Comparison of ENCODE assay signal across 8 cellular contexts in genomic region chr19:13953021-13953531, GRCh38. TPM values are rescaled to one million over a fixed set of nuclear protein-coding genes. Genes with fewer than 3 reads are reported as not detected.
DNase-seq lines count a peak whose midpoint lies in the region; ATAC-seq and TF ChIP-seq lines count a peak whose summit lies in the region.

No MANE protein-coding gene starts in this region.

- DNase-seq in AG09309 (ENCODE audit: low read depth) (peak; percentile 29), HPDE6-E6E7 (ENCODE audit: extremely low spot score) (peak; percentile 72), cardiac muscle cell (ENCODE audit: low read depth in 1 of 2, low spot score in 1 of 2) (peak in 1 of 2 donors; percentile 59), psoas muscle (no peak), NOMO-1 treated with dmso at 0.1 percent for 144 hours (lab: John Stamatoyannopoulos, UW; ENCODE audit: unreplicated experiment) (no peak), activated gamma-delta T cell treated with Interleukin-2 at 50 U/mL for 16 hours (no peak)

- H3K4me1 ChIP-seq in cardiac muscle cell (ENCODE audit: low read depth) = no peaks in the 10 kb centered on the region
- H3K4me1 ChIP-seq in psoas muscle = peaks cover 10% of the 10 kb centered on the region

- no peaks in the 10 kb centered on the region for H3K9me3 Mint-ChIP-seq in activated naive CD4-positive, alpha-beta T cell treated with anti-CD3 and anti-CD28 coated beads, Interleukin-2, amount 50 U/mL, for 24 hours

- peak overlapping the region; percentile 65 for H3K27ac Mint-ChIP-seq in activated naive CD4-positive, alpha-beta T cell treated with anti-CD3 and anti-CD28 coated beads, Interleukin-2, amount 50 U/mL, for 24 hours

- peaks cover 21% of the 10 kb centered on the region for H3K4me1 Mint-ChIP-seq in activated naive CD4-positive, alpha-beta T cell treated with anti-CD3 and anti-CD28 coated beads, Interleukin-2, amount 50 U/mL, for 24 hours

- 3 to 11% (median 4%) methylated on average over 10 of the region's 10 CpGs for WGBS in psoas muscle, 3 donors

- intact Hi-C loops in psoas muscle (cut with DNase I) = loop anchor here (5.0 kb wide), 1 partner anchor 46 kb away; the partner anchor contains the start of genes BRME1 (in 2 of the 2) and CC2D1A (in 2 of the 2)

- peak overlapping the region; percentile 90 for H3K4me3 ChIP-seq in AG09309 (ENCODE audit: control insufficient read depth, low read depth, low read length)
- H3K4me3 ChIP-seq in cardiac muscle cell = peak overlapping the region; percentile 84
- peak overlapping the region; percentile 80 for H3K4me3 ChIP-seq in psoas muscle

- H3K4me3 Mint-ChIP-seq in activated naive CD4-positive, alpha-beta T cell treated with anti-CD3 and anti-CD28 coated beads, Interleukin-2, amount 50 U/mL, for 24 hours = peak overlapping the region; percentile 87

- no peaks in the 10 kb centered on the region for H3K36me3 Mint-ChIP-seq in activated naive CD4-positive, alpha-beta T cell treated with anti-CD3 and anti-CD28 coated beads, Interleukin-2, amount 50 U/mL, for 24 hours

- no peaks in the 10 kb centered on the region for H3K27me3 Mint-ChIP-seq in activated naive CD4-positive, alpha-beta T cell treated with anti-CD3 and anti-CD28 coated beads, Interleukin-2, amount 50 U/mL, for 24 hours

- H3K27ac ChIP-seq in cardiac muscle cell (no peak overlapping the region), psoas muscle (peak overlapping the region; percentile 85)

- peak; percentile 41 for TF ChIP-seq CTCF in AG09309 (IDR thresholded peaks at IDR 0.05; ENCODE audit: control insufficient read depth, insufficient read depth, low read depth, low read length, missing control alignments)
- TF ChIP-seq CTCF in cardiac muscle cell (IDR thresholded peaks at IDR 0.05; ENCODE audit: low read depth, low read length) = peak; percentile 25
- TF ChIP-seq CTCF in psoas muscle (IDR thresholded peaks at IDR 0.05) = no peak

- H3K36me3 ChIP-seq in cardiac muscle cell = peaks cover 16% of the 10 kb centered on the region
- peaks cover 0 to 38% of the 10 kb centered on the region in 2 donors for H3K36me3 ChIP-seq in psoas muscle (ENCODE audit: insufficient read depth in 1 of 2, low read depth in 1 of 2)

- H3K27me3 ChIP-seq in cardiac muscle cell (no peaks in the 10 kb centered on the region), psoas muscle (ENCODE audit: insufficient read depth in 3 of 3, low read length in 2 of 3) (no peaks in the 10 kb centered on the region)

- peak in 1 of 4 donors; percentile 12 for ATAC-seq in psoas muscle
- ATAC-seq in GM21515 (IDR thresholded peaks at IDR 0.05; ENCODE audit: unreplicated experiment) = no peak

- H3K9me3 ChIP-seq in cardiac muscle cell (ENCODE audit: low read depth) = no peaks in the 10 kb centered on the region
- no peaks in the 10 kb centered on the region for H3K9me3 ChIP-seq in psoas muscle

RNA-seq across cellular contexts. Expression of gene DCAF15, which starts 0.8 kb away (rescaled TPM):
- total RNA-seq in cardiac muscle cell (44.6 and 48.1 TPM in 2 replicates), psoas muscle (10 to 100 TPM in 3 of 4 donors, 1 to 10 TPM in 1; 9.2 to 25.3 (median 16.0) TPM)
- polyA plus RNA-seq in cardiac muscle cell (33.3 and 34.0 TPM in 2 replicates), psoas muscle (10 to 100 TPM; 13.8 to 24.5 (median 16.6) TPM)

RNA-seq across cellular contexts. Expression of gene PODNL1, which starts 14.9 kb away (rescaled TPM):
- total RNA-seq in cardiac muscle cell (0.24 and 0.67 TPM in 2 replicates), psoas muscle (1 to 10 TPM in 1 of 4 donors, under 1 TPM in 3; 0.18 to 1.3 (median 0.39) TPM)
- polyA plus RNA-seq in cardiac muscle cell (not detected in 2 replicates), psoas muscle (1 to 10 TPM in 1 of 3 donors, under 1 TPM in 2; 0.07 to 1.3 (median 0.25) TPM)

RNA-seq across cellular contexts. Expression of gene CC2D1A, which starts 47.1 kb away (rescaled TPM):
- total RNA-seq in cardiac muscle cell (43.2 and 46.6 TPM in 2 replicates), psoas muscle (10 to 100 TPM; 21.1 to 26.1 (median 24.6) TPM)
- polyA plus RNA-seq in cardiac muscle cell (41.5 and 42.5 TPM in 2 replicates), psoas muscle (10 to 100 TPM; 20.1 to 31.7 (median 23.1) TPM)

RNA-seq across cellular contexts. Expression of gene BRME1, which starts 47.2 kb away (rescaled TPM):
- total RNA-seq in cardiac muscle cell (4.0 and 8.8 TPM in 2 replicates), psoas muscle (1 to 10 TPM in 2 of 4 donors, under 1 TPM in 2; 0.27 to 1.5 (median 1.0) TPM)
- polyA plus RNA-seq in cardiac muscle cell (3.0 and 8.2 TPM in 2 replicates), psoas muscle (1 to 10 TPM in 2 of 3 donors, under 1 TPM in 1; 0.86 to 2.5 (median 1.7) TPM)

RNA-seq across cellular contexts. Expression of gene RFX1, which starts 53.0 kb away (rescaled TPM):
- total RNA-seq in cardiac muscle cell = 8.9 TPM in 2 replicates
- 2.7 and 3.3 TPM in 2 replicates for polyA plus RNA-seq in cardiac muscle cell
- total RNA-seq in psoas muscle = 10 to 100 TPM in 1 of 4 donors, 1 to 10 TPM in 3; 5.9 to 10.1 (median 7.8) TPM
- 1 to 10 TPM; 2.9 to 6.4 (median 5.1) TPM for polyA plus RNA-seq in psoas muscle

Comparison
In these comparisons a context has a peak if more than half of its experiments do, and no peak if none do; other contexts are left out.
1. DNase-seq: peak in AG09309 (single experiment) and HPDE6-E6E7 (single experiment); none in psoas muscle (0 of 2), NOMO-1 treated with dmso at 0.1 percent for 144 hours (single experiment) and activated gamma-delta T cell treated with Interleukin-2 at 50 U/mL for 16 hours (single experiment).
2. Peak in every context shown above with its lines, with median percentiles within 50 percentile points of each other: H3K4me3 ChIP-seq.